In the genomic region with DNA sequence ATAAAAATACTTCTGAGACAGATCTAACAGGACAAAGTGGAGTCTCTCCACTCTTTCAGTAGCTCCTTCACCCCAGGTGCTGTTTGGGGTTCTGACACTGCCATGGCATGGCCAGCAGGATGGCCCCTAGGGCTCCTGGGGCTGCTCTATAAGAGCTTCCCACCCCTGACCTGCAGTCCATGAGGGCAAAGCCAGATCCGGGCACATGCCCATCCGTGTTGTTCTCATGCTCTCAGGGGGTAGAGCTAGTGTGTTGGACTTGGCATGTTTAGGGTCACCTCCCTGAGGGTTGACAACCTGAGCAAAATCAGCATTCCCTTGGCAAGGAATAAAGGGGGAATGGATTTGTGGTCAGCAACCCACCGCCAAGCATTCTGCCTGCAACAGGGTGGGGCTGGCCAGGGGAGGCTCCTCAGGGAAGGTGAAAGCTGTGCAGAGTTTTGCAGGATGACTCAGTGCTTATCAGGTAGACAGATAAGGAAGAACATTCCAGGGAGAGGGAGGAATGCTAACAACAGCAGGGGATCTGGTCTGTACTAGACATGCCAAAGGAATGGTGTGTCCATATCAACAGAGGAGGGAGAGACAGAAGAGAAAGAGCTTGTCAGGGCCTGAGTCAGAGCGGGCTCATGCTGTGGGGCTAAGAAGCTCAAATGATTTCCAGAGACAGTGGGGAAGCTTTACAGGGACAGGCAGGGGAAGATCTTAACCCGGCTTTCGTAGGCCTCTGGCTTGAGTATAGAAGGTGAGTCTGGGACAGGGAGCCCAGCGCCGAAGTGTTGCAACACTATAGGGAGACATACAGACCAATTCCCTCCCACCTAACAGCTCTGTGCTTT, we compare ENCODE assay signal across 10 cellular contexts. TPM values are rescaled to one million over a fixed set of nuclear protein-coding genes. Genes with fewer than 3 reads are reported as not detected.
DNase-seq lines count a peak whose midpoint lies in the region; ATAC-seq, FAIRE-seq and TF ChIP-seq lines count a peak whose summit lies in the region.
"Not testable (repeated sequence)": the region's sequence is repeated elsewhere in the genome, so short reads cannot be mapped to it uniquely, and the experiment has no call there.
"Had no signal": no experiment of that assay in that cellular context is flagged by ENCODE, and none has a peak within 500 bp of the region (broad histone marks: within the 10 kb centered on the region; RNA-seq: fewer than 3 reads in every experiment).

No MANE protein-coding gene starts in this region.

- not testable (repeated sequence) for H3K9me3 Mint-ChIP-seq in WTC11

- intact Hi-C loops in testis (cut with DNase I; ENCODE audit: low total_unique reads): not testable (repeated sequence)

- not testable (repeated sequence) for FAIRE-seq in H54 (lab: Jason Lieb, UNC)

- H3K79me2 ChIP-seq in hepatocyte: not testable (repeated sequence)

- DNase-seq in BJ (ENCODE audit: low read depth) (peak; percentile 5), H54 (ENCODE audit: insufficient read length, low spot score) (peak; percentile 22), LoVo (ENCODE audit: low spot score) (peak; percentile 64), epidermal melanocyte (ENCODE audit: insufficient read length, low spot score) (peak; percentile 2), hepatocyte (ENCODE audit: low spot score) (peak; percentile 72), testis (peak; percentile 18)
- not testable (repeated sequence) for DNase-seq in WTC11 (ENCODE audit: low spot score)

- H3K27me3 Mint-ChIP-seq in WTC11 (ENCODE audit: low read depth): not testable (repeated sequence)

- peak overlapping the region; percentile 82 for H3K27ac ChIP-seq in hepatocyte
- H3K27ac ChIP-seq in mesodermal cell (ENCODE audit: low read depth, low read length, severe bottlenecking): peak overlapping the region; percentile 93
- not testable (repeated sequence) for H3K27ac ChIP-seq in testis

- H3K36me3 ChIP-seq in BJ (ENCODE audit: control insufficient read depth, insufficient read depth, low read length); hepatocyte (replicated peaks; ENCODE audit: insufficient read depth, low read depth); mesodermal cell (ENCODE audit: control insufficient read depth, insufficient read depth, low read length); testis (ENCODE audit: low read depth, missing control alignments): not testable (repeated sequence)

- peak; percentile 70 for ATAC-seq in WTC11

- POLR2A ChIA-PET in BJ (lab: Charles Lee); WTC11 (lab: Charles Lee): not testable (repeated sequence)

- not testable (repeated sequence) for H3K9me2 ChIP-seq in hepatocyte (replicated peaks; ENCODE audit: insufficient read depth)

- TF ChIP-seq POLR2A in H54 (IDR thresholded peaks at IDR 0.05; ENCODE audit: low read depth, low read length); testis (IDR thresholded peaks at IDR 0.05): not testable (repeated sequence)

- H3K4me1 Mint-ChIP-seq in WTC11: not testable (repeated sequence)

- CTCF ChIA-PET in BJ (lab: Yijun Ruan, JAX) (interaction anchor here (0.7 kb wide), 1 partner anchor 169 kb away, joined by 4 read pairs; no protein-coding TSS in a partner anchor), WTC11 (lab: Charles Lee) (interaction anchor here (0.8 to 1.1 kb wide), 2 partner anchors 149 to 167 kb away, joined by 3 read pairs; no protein-coding TSS in a partner anchor)

- H3K36me3 Mint-ChIP-seq in WTC11: not testable (repeated sequence)

- WGBS in hepatocyte (ENCODE audit: low lambda C conversion rate, missing lambda C conversion rate): 38% methylated on average over 8 of the region's 8 CpGs
- WGBS in mesodermal cell (ENCODE audit: insufficient coverage in 2 of 2), 2 experiments: no CpG with 5 or more reads among the region's 8 CpGs
- 62 to 70% methylated on average over 4 to 8 of the region's 8 CpGs for WGBS in testis, 2 donors

- peak overlapping the region; percentile 60 for H3K4me2 ChIP-seq in hepatocyte

- not testable (repeated sequence) for H3K4me3 ChIP-seq in BJ (ENCODE audit: low read depth, low read length); hepatocyte; mesodermal cell (ENCODE audit: extremely low read depth, insufficient read depth, low read length, poor library complexity, severe bottlenecking); testis

- H3K27me3 ChIP-seq in BJ (ENCODE audit: control insufficient read depth, insufficient read depth, low read length); hepatocyte; testis: not testable (repeated sequence)

- not testable (repeated sequence) for H4K20me1 ChIP-seq in hepatocyte (ENCODE audit: insufficient read depth, poor library complexity, severe bottlenecking)

- not testable (repeated sequence) for H3K4me1 ChIP-seq in hepatocyte (ENCODE audit: insufficient read depth); mesodermal cell (ENCODE audit: control insufficient read depth, insufficient read depth, low read length, poor library complexity, severe bottlenecking); testis

- not testable (repeated sequence) for H2AFZ ChIP-seq in hepatocyte

- not testable (repeated sequence) for H3K27ac Mint-ChIP-seq in WTC11

- H3K9me3 ChIP-seq in hepatocyte (ENCODE audit: low read depth); mesodermal cell (ENCODE audit: control insufficient read depth, low read length); testis: not testable (repeated sequence)

- not testable (repeated sequence) for TF ChIP-seq CTCF in BJ (IDR thresholded peaks at IDR 0.05; ENCODE audit: insufficient read depth, low read depth, low read length); WTC11 (IDR thresholded peaks at IDR 0.05); hepatocyte (IDR thresholded peaks at IDR 0.05; ENCODE audit: poor library complexity); testis (IDR thresholded peaks at IDR 0.05)

- not testable (repeated sequence) for H3K4me3 Mint-ChIP-seq in WTC11

RNA-seq across cellular contexts. Expression of gene ANXA8L1, which starts 21.1 kb away (rescaled TPM):
- polyA plus RNA-seq in BJ (2011; rRNA removed) (0.53 and 0.54 TPM in 2 replicates), hepatocyte (70.7 and 110 TPM in 2 replicates), testis (ENCODE audit: insufficient read depth, low read depth, low replicate concordance) (4.4 TPM)
- polyA minus RNA-seq in BJ (2011; rRNA and poly(A)+ RNA removed): 0.26 and 0.95 TPM in 2 replicates
- total RNA-seq in WTC11 (2021) (not detected in 3 replicates), hepatocyte (38.0 and 54.0 TPM in 2 replicates), testis (1 to 10 TPM in 1 of 2 donors, under 1 TPM in 1; 0.94 to 2.2 TPM)
- polyA plus RNA-seq in mesodermal cell (2013, experiment 1 of 2): 2.2 TPM
- 4.2 TPM for polyA plus RNA-seq in mesodermal cell (2013, experiment 2 of 2)
- total RNA-seq: activated CD4-positive, alpha-beta T cell treated with anti-CD3 and anti-CD28 coated beads for 36 hours; dermis microvascular lymphatic vessel endothelial cell had no signal

Comparison
In these comparisons a context has a peak if more than half of its experiments do, and no peak if none do; other contexts are left out.
1. RNA of gene ANXA8L1, which starts 21.1 kb away (total RNA-seq): 38.0 to 54.0 TPM in hepatocyte; 0.94 to 2.2 TPM in testis and not detected in WTC11; every median in the first group is over 10 times any median in the second.